Comparison of ENCODE assay signal across 8 cellular contexts in genomic region chr2:217156801-217157200, GRCh38.
"Had no signal": no experiment of that assay in that cellular context is flagged by ENCODE, and none has a peak within 500 bp of the region (broad histone marks: within the 10 kb centered on the region; RNA-seq: fewer than 3 reads in every experiment).

No MANE protein-coding gene starts in this region.

- ATAC-seq: GM12878 had no signal

- FAIRE-seq: G401.6, GM12878, GM12891, GM12892, GM18507, GM19239 had no signal

- DNase-seq: GDM1, GF-D8 had no signal

- H3K4me3 ChIP-seq: GM12878 had no signal
